Comparison of ENCODE assay signal across 16 cellular contexts in genomic region chr5:88743231-88743879, GRCh38.
A peak's percentile ranks its signal among the peaks of the same experiment; 100 is the strongest.
DNase-seq lines count a peak whose midpoint lies in the region; ATAC-seq and TF ChIP-seq lines count a peak whose summit lies in the region.
"Had no signal": no experiment of that assay in that cellular context is flagged by ENCODE, and none has a peak within 500 bp of the region (broad histone marks: within the 10 kb centered on the region; RNA-seq: fewer than 3 reads in every experiment).

No MANE protein-coding gene starts in this region.

- H3K4me1 Mint-ChIP-seq in progenitor cell of endocrine pancreas (ENCODE audit: low read depth) = peaks cover 2% of the 10 kb centered on the region
- H3K4me1 Mint-ChIP-seq in immature natural killer cell = peaks cover 0 to 6% of the 10 kb centered on the region in 2 donors
- H3K4me1 Mint-ChIP-seq: activated naive CD8-positive, alpha-beta T cell treated with anti-CD3 and anti-CD28 coated beads for 36 hours had no signal

- H3K4me3 Mint-ChIP-seq in progenitor cell of endocrine pancreas (ENCODE audit: low read depth) = no peak overlapping the region
- no peak overlapping the region for H3K4me3 Mint-ChIP-seq in immature natural killer cell
- H3K4me3 Mint-ChIP-seq: activated naive CD8-positive, alpha-beta T cell treated with anti-CD3 and anti-CD28 coated beads for 36 hours; nephron had no signal

- H3K27ac Mint-ChIP-seq in progenitor cell of endocrine pancreas (no peak overlapping the region), immature natural killer cell (no peak overlapping the region)
- H3K27ac Mint-ChIP-seq: activated naive CD8-positive, alpha-beta T cell treated with anti-CD3 and anti-CD28 coated beads for 36 hours; nephron had no signal

- H3K36me3 Mint-ChIP-seq in progenitor cell of endocrine pancreas (ENCODE audit: insufficient read depth) (no peaks in the 10 kb centered on the region), immature natural killer cell (peaks cover 0 to 3% (median 0%) of the 10 kb centered on the region in 3 donors)
- H3K36me3 Mint-ChIP-seq: activated naive CD8-positive, alpha-beta T cell treated with anti-CD3 and anti-CD28 coated beads for 36 hours had no signal

- H3K27me3 Mint-ChIP-seq in progenitor cell of endocrine pancreas (no peaks in the 10 kb centered on the region), immature natural killer cell (ENCODE audit: low read depth in 3 of 3) (peaks cover 0 to 7% (median 0%) of the 10 kb centered on the region in 3 donors)
- H3K27me3 Mint-ChIP-seq: IgD-negative memory B cell had no signal

- DNase-seq in ELR (ENCODE audit: low read depth) = peak; percentile 49
- peak; percentile 27 for DNase-seq in NCI-H226
- peak; percentile 45 for DNase-seq in dermis blood vessel endothelial cell
- no peak for DNase-seq in mucosa of descending colon
- DNase-seq in progenitor cell of endocrine pancreas (ENCODE audit: low spot score, unreplicated experiment) = no peak
- no peak for DNase-seq in immature natural killer cell
- DNase-seq in GM10266 (ENCODE audit: extremely low spot score) = no peak
- no peak for DNase-seq in NCI-H748 treated with DMSO at 0.1 percent for 48 hours (lab: John Stamatoyannopoulos, UW)
- DNase-seq: activated CD8-positive, alpha-beta memory T cell treated with anti-CD3 and anti-CD28 coated beads, Interleukin-2, amount 50 U/mL, for 4 hours; activated naive CD8-positive, alpha-beta T cell treated with anti-CD3 and anti-CD28 coated beads for 36 hours; foreskin keratinocyte; NCI-H69; SJCRH30 had no signal

- no peak overlapping the region for H3K4me3 ChIP-seq in mucosa of descending colon
- H3K4me3 ChIP-seq: coronary artery, SJCRH30 had no signal

- H3K9me3 Mint-ChIP-seq in progenitor cell of endocrine pancreas (ENCODE audit: low read depth) (no peaks in the 10 kb centered on the region), immature natural killer cell (no peaks in the 10 kb centered on the region)
- H3K9me3 Mint-ChIP-seq: activated naive CD8-positive, alpha-beta T cell treated with anti-CD3 and anti-CD28 coated beads for 36 hours; IgD-negative memory B cell; nephron had no signal

- no peaks in the 10 kb centered on the region for H3K36me3 ChIP-seq in mucosa of descending colon (ENCODE audit: low read depth)

- TF ChIP-seq CTCF in mucosa of descending colon (IDR thresholded peaks at IDR 0.05) = no peak
- TF ChIP-seq CTCF in progenitor cell of endocrine pancreas (IDR thresholded peaks at IDR 0.05; ENCODE audit: unreplicated experiment) = no peak
- no peak for TF ChIP-seq CTCF in GM10266 (IDR thresholded peaks at IDR 0.05; ENCODE audit: control insufficient read depth, insufficient read depth, low read depth, missing control alignments)

- H3K9me3 ChIP-seq in mucosa of descending colon = no peaks in the 10 kb centered on the region
- H3K9me3 ChIP-seq: SJCRH30 had no signal

- peak; percentile 66 for ATAC-seq in mucosa of descending colon
- ATAC-seq: foreskin keratinocyte had no signal

- no peaks in the 10 kb centered on the region for H3K4me1 ChIP-seq in mucosa of descending colon (ENCODE audit: low read depth)
- H3K4me1 ChIP-seq: foreskin keratinocyte had no signal

- intact Hi-C loops in mucosa of descending colon (cut with DNase I, micrococcal nuclease) = no loop called here

Comparison
In these comparisons a context has a peak if more than half of its experiments do, and no peak if none do; other contexts are left out.
1. DNase-seq: peak in ELR (single experiment), NCI-H226 (single experiment) and dermis blood vessel endothelial cell (single experiment); none in mucosa of descending colon (0 of 3), progenitor cell of endocrine pancreas (single experiment), immature natural killer cell (0 of 3), GM10266 (single experiment) and NCI-H748 treated with DMSO at 0.1 percent for 48 hours (single experiment).